In the genomic region with DNA sequence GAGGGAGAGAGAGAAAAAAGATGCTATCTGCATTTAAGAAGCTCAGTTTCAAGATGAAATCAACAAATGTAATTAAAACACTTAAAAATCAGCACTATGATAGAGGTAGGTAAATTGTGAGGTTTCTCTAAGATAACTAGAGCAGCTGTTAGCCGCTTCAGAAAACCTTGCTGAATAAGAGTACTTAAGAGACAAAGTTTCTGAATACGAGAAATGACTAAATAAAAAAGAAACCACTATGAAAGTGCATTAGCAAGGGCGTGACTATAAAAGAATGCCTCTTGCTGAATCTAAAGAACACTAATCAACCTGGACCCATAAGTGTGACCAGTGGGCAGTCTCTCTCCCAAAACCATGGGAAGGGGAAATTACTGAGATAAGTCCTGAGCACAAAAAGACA, we compare ENCODE assay signal across 14 cellular contexts. TPM values are rescaled to one million over a fixed set of nuclear protein-coding genes. Genes with fewer than 3 reads are reported as not detected.
A peak's percentile ranks its signal among the peaks of the same experiment; 100 is the strongest.
DNase-seq lines count a peak whose midpoint lies in the region; ATAC-seq and TF ChIP-seq lines count a peak whose summit lies in the region.
"Had no signal": no experiment of that assay in that cellular context is flagged by ENCODE, and none has a peak within 500 bp of the region (broad histone marks: within the 10 kb centered on the region; RNA-seq: fewer than 3 reads in every experiment).

No MANE protein-coding gene starts in this region.

- H3K27ac Mint-ChIP-seq in chondrocyte (ENCODE audit: unreplicated experiment), result no peak overlapping the region
- H3K27ac Mint-ChIP-seq: T-helper 1 cell treated with Interleukin-12 subunit alpha and Interleukin-12 subunit beta and Interleukin-4 antibody, amounts not matched to agents 30 μg/mL and 1 μg/mL, for 36 hours had no signal

- H3K27me3 Mint-ChIP-seq in chondrocyte (ENCODE audit: low read depth), result no peaks in the 10 kb centered on the region
- H3K27me3 Mint-ChIP-seq: stimulated activated naive CD8-positive, alpha-beta T cell treated with anti-CD3 and anti-CD28 coated beads, Interleukin-15, amount 100 ng/mL, for 72 hours had no signal

- intact Hi-C loops in cardiac septum (cut with DNase I), result no loop called here

- no peak for TF ChIP-seq CTCF in chondrocyte (IDR thresholded peaks at IDR 0.05)

- H3K36me3 Mint-ChIP-seq in chondrocyte (ENCODE audit: low read depth), result peaks cover 20% of the 10 kb centered on the region

- H3K4me3 Mint-ChIP-seq in chondrocyte (ENCODE audit: unreplicated experiment), result no peak overlapping the region
- H3K4me3 Mint-ChIP-seq: stimulated activated naive CD8-positive, alpha-beta T cell treated with anti-CD3 and anti-CD28 coated beads, Interleukin-15, amount 100 ng/mL, for 72 hours; T-helper 1 cell treated with Interleukin-12 subunit alpha and Interleukin-12 subunit beta and Interleukin-4 antibody, amounts not matched to agents 30 μg/mL and 1 μg/mL, for 36 hours had no signal

- ATAC-seq in GM18868 (IDR thresholded peaks at IDR 0.05; ENCODE audit: unreplicated experiment), result peak; percentile 60
- ATAC-seq in HG02588 (IDR thresholded peaks at IDR 0.05; ENCODE audit: unreplicated experiment), result peak; percentile 48
- peak; percentile 52 for ATAC-seq in HG03520 (IDR thresholded peaks at IDR 0.05; ENCODE audit: unreplicated experiment)
- ATAC-seq: pancreas; stimulated activated naive CD8-positive, alpha-beta T cell treated with anti-CD3 and anti-CD28 coated beads, Interleukin-15, amount 100 ng/mL, for 72 hours had no signal

- H3K4me1 Mint-ChIP-seq in chondrocyte (ENCODE audit: low read depth), result peaks cover 9% of the 10 kb centered on the region
- H3K4me1 Mint-ChIP-seq: stimulated activated naive CD8-positive, alpha-beta T cell treated with anti-CD3 and anti-CD28 coated beads, Interleukin-15, amount 100 ng/mL, for 72 hours had no signal

- H3K9me3 Mint-ChIP-seq in chondrocyte (ENCODE audit: low read depth), result no peaks in the 10 kb centered on the region
- H3K9me3 Mint-ChIP-seq: stimulated activated naive CD8-positive, alpha-beta T cell treated with anti-CD3 and anti-CD28 coated beads, Interleukin-15, amount 100 ng/mL, for 72 hours; T-helper 1 cell treated with Interleukin-12 subunit alpha and Interleukin-12 subunit beta and Interleukin-4 antibody, amounts not matched to agents 30 μg/mL and 1 μg/mL, for 36 hours had no signal

- DNase-seq in cardiac septum (ENCODE audit: low spot score) (no peak), chondrocyte (ENCODE audit: low spot score) (no peak), SHP77 treated with DMSO at 0.1 percent for 48 hours (lab: John Stamatoyannopoulos, UW) (no peak), HuH-7 (ENCODE audit: low spot score) (no peak)
- DNase-seq: activated CD4-positive, alpha-beta T cell treated with anti-CD3 and anti-CD28 coated beads for 4 hours; caudate nucleus; DMS153; NCI-H774; pancreas; stimulated activated naive CD8-positive, alpha-beta T cell treated with anti-CD3 and anti-CD28 coated beads, Interleukin-15, amount 100 ng/mL, for 72 hours had no signal

RNA-seq across cellular contexts. Expression of a gene that starts 41.8 kb away (rescaled TPM):
- 6.1 TPM for total RNA-seq in cardiac septum
- total RNA-seq in chondrocyte, result 12.6 to 15.5 TPM (median 13.2 TPM) in 3 replicates

RNA-seq across cellular contexts. Expression of a gene that starts 41.9 kb away (rescaled TPM):
- 1.9 TPM for total RNA-seq in cardiac septum
- total RNA-seq in chondrocyte, result 2.4 to 3.7 TPM (median 2.7 TPM) in 3 replicates

RNA-seq across cellular contexts. Expression of a gene that starts 43.5 kb away (rescaled TPM):
- total RNA-seq in cardiac septum (49.9 TPM), chondrocyte (63.6 to 88.0 TPM (median 65.0 TPM) in 3 replicates)
